In genomic region chr2:218329826-218330651, GRCh38 we compare ENCODE assay signal across 10 cellular contexts. TPM values are rescaled to one million over a fixed set of nuclear protein-coding genes. Genes with fewer than 3 reads are reported as not detected.
A peak's percentile ranks its signal among the peaks of the same experiment; 100 is the strongest.
DNase-seq lines count a peak whose midpoint lies in the region; ATAC-seq and TF ChIP-seq lines count a peak whose summit lies in the region.
"Had no signal": no experiment of that assay in that cellular context is flagged by ENCODE, and none has a peak within 500 bp of the region (broad histone marks: within the 10 kb centered on the region; RNA-seq: fewer than 3 reads in every experiment).

No MANE protein-coding gene starts in this region.

- H3K36me3 ChIP-seq in testis (ENCODE audit: low read depth, missing control alignments) = no peaks in the 10 kb centered on the region

- intact Hi-C loops in dorsolateral prefrontal cortex (cut with DNase I) = no loop called here
- intact Hi-C loops in testis (cut with DNase I; ENCODE audit: low total_unique reads) = no loop called here

- no peaks in the 10 kb centered on the region for H3K9me3 ChIP-seq in testis

- TF ChIP-seq CTCF in dorsolateral prefrontal cortex (IDR thresholded peaks at IDR 0.05 in 54 of 56, conservative IDR thresholded peaks at IDR 0.05 in 2 of 56; ENCODE audit: low read depth in 1 of 56, partially characterized antibody in 56 of 56) = no peak
- no peak for TF ChIP-seq CTCF in testis (IDR thresholded peaks at IDR 0.05)

- H3K4me1 ChIP-seq in testis = peaks cover 50% of the 10 kb centered on the region
- H3K4me1 ChIP-seq: parathyroid adenoma had no signal

- DNase-seq in dorsolateral prefrontal cortex (peak in 3 of 10 donors; percentile 28 to 47 (median 47)), testis (no peak), NCI-H2196 treated with DMSO at 0.1 percent for 48 hours (lab: John Stamatoyannopoulos, UW; ENCODE audit: unreplicated experiment) (no peak), SHP77 (lab: John Stamatoyannopoulos, UW) (no peak), activated gamma-delta T cell treated with Interleukin-2 at 50 U/mL for 16 hours (no peak)
- DNase-seq: activated naive CD4-positive, alpha-beta T cell treated with Interleukin-2 at 50 U/mL for 16 hours had no signal

- H3K4me3 ChIP-seq in dorsolateral prefrontal cortex (peak overlapping the region in 2 of 59 donors; percentile 4 to 16), testis (no peak overlapping the region)

- WGBS in testis, 2 donors = 43 to 51% methylated on average over 4 to 8 of the region's 8 CpGs

- ATAC-seq in GM19043 (IDR thresholded peaks at IDR 0.05; ENCODE audit: low read depth, unreplicated experiment) = peak; percentile 34
- ATAC-seq in HG02870 (IDR thresholded peaks at IDR 0.05; ENCODE audit: unreplicated experiment) = peak; percentile 34

- peak overlapping the region in 50 of 59 donors; percentile 2 to 86 (median 64) for H3K27ac ChIP-seq in dorsolateral prefrontal cortex
- H3K27ac ChIP-seq in testis = peak overlapping the region; percentile 71 to 75
- H3K27ac ChIP-seq: parathyroid adenoma had no signal

- TF ChIP-seq POLR2A in testis (IDR thresholded peaks at IDR 0.05) = no peak

- H3K27me3 ChIP-seq in dorsolateral prefrontal cortex (no peaks in the 10 kb centered on the region), testis (no peaks in the 10 kb centered on the region)

RNA-seq across cellular contexts. Expression of gene CATIP, which starts 26.6 kb away (rescaled TPM):
- total RNA-seq in dorsolateral prefrontal cortex = 1 to 10 TPM in 73 of 120 experiments, under 1 TPM in 42, not detected in 5; 0.20 to 4.6 (median 1.3) TPM
- total RNA-seq in testis = 1 to 10 TPM; 2.0 to 5.7 TPM
- 19.6 TPM for polyA plus RNA-seq in testis (ENCODE audit: insufficient read depth, low read depth, low replicate concordance)
- total RNA-seq: M059J had no signal

RNA-seq across cellular contexts. Expression of gene TMBIM1, which starts 37.7 kb away (rescaled TPM):
- total RNA-seq in dorsolateral prefrontal cortex (100 to 1,000 TPM in 38 of 120 experiments, 10 to 100 TPM in 82; 38.7 to 279 (median 82.0) TPM), testis (10 to 100 TPM; 59.9 to 81.0 TPM)
- polyA plus RNA-seq in testis (ENCODE audit: insufficient read depth, low read depth, low replicate concordance) = 77.6 TPM

RNA-seq across cellular contexts. Expression of gene SLC11A1, which starts 52.0 kb away (rescaled TPM):
- total RNA-seq in dorsolateral prefrontal cortex (10 to 100 TPM in 90 of 120 experiments, 1 to 10 TPM in 30; 2.6 to 76.0 (median 19.2) TPM), testis (10 to 100 TPM; 12.7 to 32.3 TPM)
- polyA plus RNA-seq in testis (ENCODE audit: insufficient read depth, low read depth, low replicate concordance) = 2.8 TPM

RNA-seq across cellular contexts. Expression of gene PNKD, which starts 59.7 kb away (rescaled TPM):
- total RNA-seq in dorsolateral prefrontal cortex (100 to 1,000 TPM in 114 of 120 experiments, 10 to 100 TPM in 6; 74.2 to 179 (median 130) TPM), testis (10 to 100 TPM; 79.3 to 84.2 TPM)
- polyA plus RNA-seq in testis (ENCODE audit: insufficient read depth, low read depth, low replicate concordance) = 90.7 TPM
